15 cellular contexts compared by ENCODE assay signal in genomic region chr21:42580076-42580792, GRCh38.
"Had no signal": no experiment of that assay in that cellular context is flagged by ENCODE, and none has a peak within 500 bp of the region (broad histone marks: within the 10 kb centered on the region; RNA-seq: fewer than 3 reads in every experiment).

No MANE protein-coding gene starts in this region.

- H3K27ac Mint-ChIP-seq: activated CD8-positive, alpha-beta T cell treated with anti-CD3 and anti-CD28 coated beads for 36 hours; activated naive CD4-positive, alpha-beta T cell treated with anti-CD3 and anti-CD28 coated beads, Interleukin-2, amount 10 ng/mL, durations not matched to agents 7 days and 5 days had no signal

- H3K4me1 ChIP-seq: prostate gland had no signal

- H3K27ac ChIP-seq: epithelial cell of prostate, prostate gland, VCaP had no signal

- H3K4me1 Mint-ChIP-seq: activated naive CD4-positive, alpha-beta T cell treated with anti-CD3 and anti-CD28 coated beads, Interleukin-2, amount 10 ng/mL, durations not matched to agents 7 days and 5 days; activated T-helper 17 cell treated with anti-CD3 and anti-CD28 coated beads, Interleukin-2, amount 50 U/mL, for 72 hours; naive thymus-derived CD8-positive, alpha-beta T cell had no signal

- H3K27me3 Mint-ChIP-seq: activated CD8-positive, alpha-beta T cell treated with anti-CD3 and anti-CD28 coated beads for 36 hours; activated naive CD4-positive, alpha-beta T cell treated with anti-CD3 and anti-CD28 coated beads, Interleukin-2, amount 10 ng/mL, durations not matched to agents 7 days and 5 days; activated T-helper 17 cell treated with anti-CD3 and anti-CD28 coated beads, Interleukin-2, amount 50 U/mL, for 72 hours; naive thymus-derived CD8-positive, alpha-beta T cell had no signal

- H3K4me3 Mint-ChIP-seq: activated CD8-positive, alpha-beta T cell treated with anti-CD3 and anti-CD28 coated beads for 36 hours; activated naive CD4-positive, alpha-beta T cell treated with anti-CD3 and anti-CD28 coated beads, Interleukin-2, amount 10 ng/mL, durations not matched to agents 7 days and 5 days; activated T-helper 17 cell treated with anti-CD3 and anti-CD28 coated beads, Interleukin-2, amount 50 U/mL, for 72 hours; naive thymus-derived CD8-positive, alpha-beta T cell had no signal

- H3K4me3 ChIP-seq: prostate gland, smooth muscle cell had no signal

- H3K9me3 ChIP-seq: prostate gland had no signal

- H3K36me3 ChIP-seq: prostate gland had no signal

- DNase-seq: activated CD4-positive, alpha-beta T cell treated with anti-CD3 and anti-CD28 coated beads for 48 hours; activated CD8-positive, alpha-beta memory T cell treated with anti-CD3 and anti-CD28 coated beads, Interleukin-2, amount 50 U/mL, for 48 hours; activated CD8-positive, alpha-beta T cell treated with anti-CD3 and anti-CD28 coated beads for 36 hours; foreskin melanocyte; mammary epithelial cell; naive thymus-derived CD8-positive, alpha-beta T cell; stimulated activated naive CD8-positive, alpha-beta T cell treated with anti-CD3 and anti-CD28 coated beads, Interleukin-15, Interleukin-2, amounts not matched to agents 100 U/mL and 50 U/mL, for 24 hours; T1000; trophoblast cell had no signal
